In the genomic region with DNA sequence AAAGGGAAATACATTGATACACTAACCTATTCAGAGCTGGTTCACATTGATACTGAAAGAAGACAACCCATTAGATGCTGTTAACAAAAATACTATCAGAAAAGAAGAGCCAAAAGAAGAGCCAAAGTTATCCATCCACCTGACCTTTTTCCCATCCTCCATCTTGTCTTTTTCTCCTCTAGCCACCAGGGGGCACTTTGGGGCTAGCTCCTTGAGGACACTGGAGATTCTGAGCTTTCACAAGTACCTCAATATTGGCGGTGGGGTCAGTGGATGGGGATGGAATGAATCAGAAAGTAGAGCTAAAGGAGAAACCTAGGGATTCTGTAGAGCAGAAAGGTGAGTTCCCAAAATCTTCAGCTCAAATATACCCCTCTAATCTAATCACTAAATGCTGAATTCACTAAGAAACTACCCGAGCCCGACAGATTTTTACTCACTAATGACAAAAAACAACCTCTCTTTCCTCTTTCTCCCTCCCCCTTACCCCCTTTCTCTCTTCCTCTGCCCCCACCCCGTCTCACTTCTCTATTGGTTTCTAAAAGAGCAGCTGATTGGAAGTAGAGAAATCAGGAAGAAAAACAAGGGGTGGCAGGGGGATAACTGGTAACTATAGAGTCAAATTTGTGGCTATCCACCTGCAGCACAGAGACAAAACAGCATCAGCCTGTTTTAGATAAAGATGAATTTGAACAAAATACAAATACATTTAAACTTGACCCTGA, we compare ENCODE assay signal across 9 cellular contexts.
DNase-seq lines count a peak whose midpoint lies in the region; ATAC-seq, FAIRE-seq and TF ChIP-seq lines count a peak whose summit lies in the region.
"Had no signal": no experiment of that assay in that cellular context is flagged by ENCODE, and none has a peak within 500 bp of the region (broad histone marks: within the 10 kb centered on the region; RNA-seq: fewer than 3 reads in every experiment).

No MANE protein-coding gene starts in this region.

- no peak overlapping the region for H3K4me3 ChIP-seq in Karpas-422 (ENCODE audit: low read length)
- no peak overlapping the region for H3K4me3 ChIP-seq in WI38 (ENCODE audit: low read depth, low read length)
- H3K4me3 ChIP-seq in keratinocyte (ENCODE audit: control insufficient read depth in 2 of 3, extremely low read depth in 1 of 3, insufficient read depth in 2 of 3, low read depth in 1 of 3, low read length in 3 of 3): no peak overlapping the region

- ATAC-seq in HG03571 (IDR thresholded peaks at IDR 0.05; ENCODE audit: unreplicated experiment) (no peak), GM19023 (IDR thresholded peaks at IDR 0.05; ENCODE audit: unreplicated experiment) (no peak)

- H3K36me3 ChIP-seq in Karpas-422 (ENCODE audit: insufficient read depth, low read length): peaks cover 9% of the 10 kb centered on the region
- H3K36me3 ChIP-seq in keratinocyte (ENCODE audit: control insufficient read depth in 2 of 2, extremely low read depth in 1 of 2, insufficient read depth in 2 of 2, low read length in 2 of 2): no peaks in the 10 kb centered on the region

- H3K27me3 ChIP-seq in Karpas-422 (ENCODE audit: low read length) (no peaks in the 10 kb centered on the region), keratinocyte (ENCODE audit: control insufficient read depth, extremely low read depth, insufficient read depth, low read length) (no peaks in the 10 kb centered on the region)

- no peaks in the 10 kb centered on the region for H3K9me2 ChIP-seq in Karpas-422 (replicated peaks; ENCODE audit: insufficient read depth, low read length)

- peak; percentile 29 for FAIRE-seq in keratinocyte (lab: Jason Lieb, UNC)

- no peaks in the 10 kb centered on the region for H4K20me1 ChIP-seq in Karpas-422 (ENCODE audit: insufficient read depth, low read depth, low read length)
- H4K20me1 ChIP-seq in keratinocyte (ENCODE audit: control insufficient read depth, extremely low read depth, insufficient read depth, low read length): no peaks in the 10 kb centered on the region

- dilution Hi-C loops in keratinocyte (cut with MboI; ENCODE audit: extremely low pct_ligation_motif_present, low sequenced_read_pairs): no loop called here

- H2AFZ ChIP-seq in Karpas-422 (ENCODE audit: low read length): no peak overlapping the region
- H2AFZ ChIP-seq in keratinocyte (ENCODE audit: control insufficient read depth, low read length): no peak overlapping the region

- DNase-seq in NCI-H2196 treated with DMSO at 0.1 percent for 48 hours (lab: John Stamatoyannopoulos, UW; ENCODE audit: unreplicated experiment): peak; percentile 2
- no peak for DNase-seq in NCI-H2196 (lab: John Stamatoyannopoulos, UW; ENCODE audit: unreplicated experiment)
- DNase-seq in Karpas-422: peak; percentile 86
- peak; percentile 9 for DNase-seq in keratinocyte (ENCODE audit: low read depth, low spot score)
- DNase-seq in ureter (ENCODE audit: low spot score): no peak

- peak; percentile 71 for TF ChIP-seq CTCF in WI38 (IDR thresholded peaks at IDR 0.05; ENCODE audit: low read depth, low read length)
- TF ChIP-seq CTCF in keratinocyte (optimal IDR thresholded peaks at IDR 0.05 in 1 of 3, IDR thresholded peaks at IDR 0.05 in 1 of 3, conservative IDR thresholded peaks at IDR 0.05 in 1 of 3; ENCODE audit: extremely low read depth in 1 of 3, insufficient read depth in 2 of 3, low read length in 3 of 3): peak; percentile 70 to 75 (median 74)

- no peaks in the 10 kb centered on the region for H3K9me3 ChIP-seq in Karpas-422 (ENCODE audit: low read length)
- H3K9me3 ChIP-seq in keratinocyte (ENCODE audit: control insufficient read depth, low read depth, low read length): no peaks in the 10 kb centered on the region
- H3K9me3 ChIP-seq: Caco-2 had no signal

- H3K27ac ChIP-seq in Karpas-422 (ENCODE audit: low read length): no peak overlapping the region
- H3K27ac ChIP-seq in keratinocyte (ENCODE audit: control insufficient read depth, insufficient read depth, low read length): no peak overlapping the region

- H3K9ac ChIP-seq in Karpas-422 (ENCODE audit: low read length): no peak overlapping the region
- no peak overlapping the region for H3K9ac ChIP-seq in keratinocyte (ENCODE audit: control insufficient read depth, extremely low read depth, insufficient read depth, low read length)

- H3K9me1 ChIP-seq in keratinocyte (ENCODE audit: control insufficient read depth, extremely low read depth, insufficient read depth, low read length): no peaks in the 10 kb centered on the region

- H3K79me2 ChIP-seq in Karpas-422 (ENCODE audit: low read length) (peaks cover 78% of the 10 kb centered on the region), keratinocyte (ENCODE audit: control insufficient read depth, insufficient read depth, low read length) (no peaks in the 10 kb centered on the region)

- H3K4me2 ChIP-seq in Karpas-422 (ENCODE audit: low read depth, low read length, poor library complexity, severe bottlenecking) (no peak overlapping the region), keratinocyte (ENCODE audit: control insufficient read depth, extremely low read depth, insufficient read depth, low read depth, low read length) (no peak overlapping the region)

- H3K4me1 ChIP-seq in Karpas-422 (ENCODE audit: low read length) (peaks cover 5% of the 10 kb centered on the region; the same call in 1 of the 2 replicates), keratinocyte (ENCODE audit: control insufficient read depth, extremely low read depth, insufficient read depth, low read length) (no peaks in the 10 kb centered on the region)
- H3K4me1 ChIP-seq: Caco-2 had no signal

Comparison
In these comparisons a context has a peak if more than half of its experiments do, and no peak if none do; other contexts are left out.
1. DNase-seq: peak in NCI-H2196 treated with DMSO at 0.1 percent for 48 hours (single experiment), Karpas-422 (single experiment) and keratinocyte (single experiment); none in NCI-H2196 (single experiment) and ureter (single experiment).